30 cellular contexts compared by ENCODE assay signal in the genomic region with DNA sequence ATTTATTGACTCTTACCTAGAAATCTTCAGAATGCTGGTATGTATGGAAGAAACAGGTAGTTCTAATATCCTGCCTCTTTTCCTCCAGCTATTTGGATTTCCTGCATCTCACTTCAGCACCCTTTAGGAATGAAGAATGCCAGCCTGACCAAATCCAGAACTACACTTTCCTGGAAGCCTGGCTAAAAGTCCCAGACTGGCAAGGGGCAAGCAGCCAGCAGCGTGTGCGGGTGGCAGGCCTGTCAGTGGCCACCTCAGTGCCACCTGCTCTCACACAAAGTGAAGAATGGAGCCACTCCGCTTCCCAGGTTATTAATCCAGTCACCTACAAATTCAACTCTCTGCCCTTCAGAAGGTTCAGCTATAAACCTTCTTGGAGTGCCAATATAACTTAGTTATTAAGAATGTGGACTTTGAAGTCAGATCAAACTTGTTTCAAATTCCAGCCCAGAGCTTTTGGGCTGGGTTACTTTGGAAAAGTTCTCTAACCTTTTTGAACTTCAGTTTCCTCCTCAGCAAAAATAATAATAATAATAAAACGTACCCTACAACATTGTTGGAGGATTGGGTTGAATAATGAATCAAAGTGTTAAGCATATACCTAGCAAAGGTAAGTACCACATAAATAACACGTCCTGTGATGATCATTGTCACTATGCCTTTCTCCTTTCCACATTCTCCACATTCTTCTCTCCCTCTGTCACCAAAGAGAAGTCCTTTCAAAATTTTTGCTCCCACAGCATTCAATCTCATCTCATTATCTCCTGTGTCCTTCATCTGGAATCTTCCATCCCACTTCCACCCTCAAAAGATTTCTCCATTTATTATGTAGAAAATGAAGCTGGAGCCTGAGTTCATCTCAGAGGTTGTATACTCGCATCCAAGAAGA. TPM values are rescaled to one million over a fixed set of nuclear protein-coding genes. Genes with fewer than 3 reads are reported as not detected.
DNase-seq lines count a peak whose midpoint lies in the region; ATAC-seq and TF ChIP-seq lines count a peak whose summit lies in the region.
"Had no signal": no experiment of that assay in that cellular context is flagged by ENCODE, and none has a peak within 500 bp of the region (broad histone marks: within the 10 kb centered on the region; RNA-seq: fewer than 3 reads in every experiment).

No MANE protein-coding gene starts in this region.

- H3K36me3 Mint-ChIP-seq in activated CD4-positive, alpha-beta T cell treated with anti-CD3 and anti-CD28 coated beads, Interleukin-2, amount 10 ng/mL, durations not matched to agents 7 days and 5 days (ENCODE audit: low read depth): no peaks in the 10 kb centered on the region
- H3K36me3 Mint-ChIP-seq: naive thymus-derived CD8-positive, alpha-beta T cell had no signal

- H3K4me1 ChIP-seq in body of pancreas (peaks cover 78% of the 10 kb centered on the region), heart right ventricle (peaks cover 0 to 29% (median 5%) of the 10 kb centered on the region in 9 donors), right lobe of liver (peaks cover 0 to 60% (median 10%) of the 10 kb centered on the region in 4 donors)
- H3K4me1 ChIP-seq: BE2C, tibial artery had no signal

- no peaks in the 10 kb centered on the region for H3K36me3 ChIP-seq in body of pancreas (replicated peaks in 1 of 2; ENCODE audit: insufficient read depth in 1 of 2, low read depth in 2 of 2)
- no peaks in the 10 kb centered on the region for H3K36me3 ChIP-seq in heart right ventricle
- H3K36me3 ChIP-seq in right lobe of liver: no peaks in the 10 kb centered on the region
- H3K36me3 ChIP-seq: BE2C, ovary, tibial artery had no signal

- CTCF ChIA-PET in activated CD4-positive, alpha-beta T cell treated with anti-CD3 and anti-CD28 coated beads, Interleukin-2, amount 10 ng/mL, durations not matched to agents 7 days and 5 days (lab: Charles Lee): no interaction called here

- ATAC-seq in body of pancreas: peak; percentile 58
- peak; percentile 50 to 83 (median 71) for ATAC-seq in heart right ventricle
- peak; percentile 37 to 57 (median 42) for ATAC-seq in right lobe of liver
- ATAC-seq: activated T-cell treated with anti-CD3 and anti-CD28 coated beads, Interleukin-2, amount 50 U/mL, for 72 hours; naive thymus-derived CD8-positive, alpha-beta T cell; sciatic nerve; stimulated activated naive CD8-positive, alpha-beta T cell treated with anti-CD3 and anti-CD28 coated beads, Interleukin-15, amount 100 ng/mL, for 72 hours had no signal

- peak overlapping the region; percentile 66 to 87 (median 79) for H3K27ac ChIP-seq in body of pancreas
- peak overlapping the region in 9 of 10 donors; percentile 5 to 65 (median 42) for H3K27ac ChIP-seq in heart right ventricle
- peak overlapping the region; percentile 83 to 99 (median 95) for H3K27ac ChIP-seq in right lobe of liver
- H3K27ac ChIP-seq: ovary, RWPE1, tibial artery, VCaP had no signal

- WGBS in body of pancreas, 2 donors: 30 to 38% methylated on average over 6 of the region's 6 CpGs
- WGBS in heart right ventricle, 2 donors: 60 to 68% methylated on average over 6 of the region's 6 CpGs
- WGBS in right lobe of liver (ENCODE audit: insufficient coverage, low coverage, low lambda C conversion rate, missing lambda C conversion rate): 29% methylated on average over 6 of the region's 6 CpGs

- TF ChIP-seq CTCF in body of pancreas (IDR thresholded peaks at IDR 0.05) (no peak), heart right ventricle (IDR thresholded peaks at IDR 0.05) (no peak), right lobe of liver (IDR thresholded peaks at IDR 0.05) (no peak)

- intact Hi-C loops in body of pancreas (cut with DNase I): no loop called here
- intact Hi-C loops in heart right ventricle (cut with DNase I): loop anchor here in 2 of 10 donors (2.0 to 5.0 kb wide), 2 partner anchors 44 to 45 kb away; partner anchors contain the start of genes MRPL50 (in 2 of the 2) and ZNF189 (in 2 of the 2)
- intact Hi-C loops in right lobe of liver (cut with DNase I): loop anchor here in 1 of 2 donors (5.0 kb wide), 1 partner anchor 115 kb away; no protein-coding TSS in a partner anchor

- H3K27me3 ChIP-seq in body of pancreas (no peaks in the 10 kb centered on the region), heart right ventricle (no peaks in the 10 kb centered on the region), right lobe of liver (no peaks in the 10 kb centered on the region)
- H3K27me3 ChIP-seq: ovary had no signal

- H3K27me3 Mint-ChIP-seq in activated CD4-positive, alpha-beta T cell treated with anti-CD3 and anti-CD28 coated beads, Interleukin-2, amount 10 ng/mL, durations not matched to agents 7 days and 5 days: peaks cover 34% of the 10 kb centered on the region

- no peak overlapping the region for H3K27ac Mint-ChIP-seq in activated CD4-positive, alpha-beta T cell treated with anti-CD3 and anti-CD28 coated beads, Interleukin-2, amount 10 ng/mL, durations not matched to agents 7 days and 5 days
- H3K27ac Mint-ChIP-seq: activated naive CD4-positive, alpha-beta T cell treated with anti-CD3 and anti-CD28 coated beads for 36 hours; activated T-cell treated with anti-CD3 and anti-CD28 coated beads, Interleukin-2, amount 50 U/mL, for 72 hours; naive thymus-derived CD8-positive, alpha-beta T cell; stimulated activated naive CD8-positive, alpha-beta T cell treated with anti-CD3 and anti-CD28 coated beads, Interleukin-15, amount 100 ng/mL, for 72 hours; T-helper 2 cell treated with Interferon-gamma antibody and Interleukin-4, amounts not matched to agents 5 μg/mL and 100 μg/mL, for 36 hours had no signal

- no peak overlapping the region for H3K4me3 Mint-ChIP-seq in activated CD4-positive, alpha-beta T cell treated with anti-CD3 and anti-CD28 coated beads, Interleukin-2, amount 10 ng/mL, durations not matched to agents 7 days and 5 days
- H3K4me3 Mint-ChIP-seq: activated naive CD4-positive, alpha-beta T cell treated with anti-CD3 and anti-CD28 coated beads for 36 hours; activated T-cell treated with anti-CD3 and anti-CD28 coated beads, Interleukin-2, amount 50 U/mL, for 72 hours; naive thymus-derived CD8-positive, alpha-beta T cell; stimulated activated naive CD8-positive, alpha-beta T cell treated with anti-CD3 and anti-CD28 coated beads, Interleukin-15, amount 100 ng/mL, for 72 hours; T-helper 2 cell treated with Interferon-gamma antibody and Interleukin-4, amounts not matched to agents 5 μg/mL and 100 μg/mL, for 36 hours had no signal

- no peaks in the 10 kb centered on the region for H3K4me1 Mint-ChIP-seq in activated CD4-positive, alpha-beta T cell treated with anti-CD3 and anti-CD28 coated beads, Interleukin-2, amount 10 ng/mL, durations not matched to agents 7 days and 5 days
- H3K4me1 Mint-ChIP-seq: naive thymus-derived CD8-positive, alpha-beta T cell; stimulated activated naive CD8-positive, alpha-beta T cell treated with anti-CD3 and anti-CD28 coated beads, Interleukin-15, amount 100 ng/mL, for 72 hours had no signal

- POLR2A ChIA-PET in activated CD4-positive, alpha-beta T cell treated with anti-CD3 and anti-CD28 coated beads, Interleukin-2, amount 10 ng/mL, durations not matched to agents 7 days and 5 days (lab: Charles Lee): no interaction called here

- H3K4me3 ChIP-seq in body of pancreas (no peak overlapping the region), heart right ventricle (no peak overlapping the region), right lobe of liver (peak overlapping the region in 2 of 3 donors; percentile 43 to 50)
- H3K4me3 ChIP-seq: K562, ovary, tibial artery had no signal

- no peaks in the 10 kb centered on the region for H3K9me3 Mint-ChIP-seq in activated CD4-positive, alpha-beta T cell treated with anti-CD3 and anti-CD28 coated beads, Interleukin-2, amount 10 ng/mL, durations not matched to agents 7 days and 5 days
- H3K9me3 Mint-ChIP-seq: activated naive CD4-positive, alpha-beta T cell treated with anti-CD3 and anti-CD28 coated beads for 36 hours; activated T-cell treated with anti-CD3 and anti-CD28 coated beads, Interleukin-2, amount 50 U/mL, for 72 hours; naive thymus-derived CD8-positive, alpha-beta T cell; stimulated activated naive CD8-positive, alpha-beta T cell treated with anti-CD3 and anti-CD28 coated beads, Interleukin-15, amount 100 ng/mL, for 72 hours; T-helper 2 cell treated with Interferon-gamma antibody and Interleukin-4, amounts not matched to agents 5 μg/mL and 100 μg/mL, for 36 hours had no signal

- DNase-seq in body of pancreas (peak; percentile 71 to 80 (median 76)), heart right ventricle (peak; percentile 30 to 45), right lobe of liver (peak; percentile 66 to 79 (median 74)), activated gamma-delta T cell (lab: John Stamatoyannopoulos, UW) (no peak), DMS53 (lab: John Stamatoyannopoulos, UW) (no peak)
- DNase-seq in activated CD4-positive, alpha-beta T cell treated with anti-CD3 and anti-CD28 coated beads, Interleukin-2, amount 10 ng/mL, durations not matched to agents 7 days and 5 days: no peak
- DNase-seq: activated CD4-positive, alpha-beta T cell treated with anti-CD3 and anti-CD28 coated beads for 48 hours; activated naive CD4-positive, alpha-beta T cell treated with anti-CD3 and anti-CD28 coated beads for 36 hours; activated T-cell treated with anti-CD3 and anti-CD28 coated beads, Interleukin-2, amount 50 U/mL, for 72 hours; amniotic stem cell; BE2C; dermis blood vessel endothelial cell; DND-41; GOT3; kidney glomerular epithelial cell; naive thymus-derived CD8-positive, alpha-beta T cell; NCI-H1417 treated with DMSO at 0.1 percent for 48 hours; NCI-H748 treated with DMSO at 0.1 percent for 48 hours; stimulated activated naive CD8-positive, alpha-beta T cell treated with anti-CD3 and anti-CD28 coated beads, Interleukin-15, amount 100 ng/mL, for 72 hours; tibial artery had no signal

- TF ChIP-seq POLR2A in body of pancreas (IDR thresholded peaks at IDR 0.05) (peak in 1 of 3 donors; percentile 38), right lobe of liver (IDR thresholded peaks at IDR 0.05) (peak; percentile 76)

- H3K9me3 ChIP-seq in body of pancreas (no peaks in the 10 kb centered on the region), heart right ventricle (no peaks in the 10 kb centered on the region), right lobe of liver (no peaks in the 10 kb centered on the region)
- H3K9me3 ChIP-seq: BE2C, ovary, tibial artery had no signal

RNA-seq across cellular contexts. Expression of gene ALDOB, which starts 6.9 kb away (rescaled TPM):
- 10 to 100 TPM; 23.4 to 86.6 TPM for total RNA-seq in body of pancreas
- total RNA-seq in heart right ventricle: 1 to 10 TPM in 1 of 10 donors, under 1 TPM in 7, not detected in 2; 0.19 to 1.4 (median 0.46) TPM
- under 1 TPM; 0.17 to 0.44 TPM for polyA plus RNA-seq in heart right ventricle
- 1,000 to 10,000 TPM; 2,876 to 4,505 (median 3,144) TPM for total RNA-seq in right lobe of liver
- not detected for total RNA-seq in activated CD4-positive, alpha-beta T cell treated with anti-CD3 and anti-CD28 coated beads, Interleukin-2, amount 10 ng/mL, durations not matched to agents 7 days and 5 days
- total RNA-seq: activated naive CD4-positive, alpha-beta T cell treated with anti-CD3 and anti-CD28 coated beads for 36 hours; activated T-cell treated with anti-CD3 and anti-CD28 coated beads, Interleukin-2, amount 50 U/mL, for 72 hours; bronchial epithelial cell; fibroblast of lung; MCF 10A; naive thymus-derived CD8-positive, alpha-beta T cell; sciatic nerve had no signal
- polyA plus RNA-seq: fibroblast of lung; K562; naive thymus-derived CD8-positive, alpha-beta T cell had no signal

RNA-seq across cellular contexts. Expression of gene ZNF189, which starts 43.8 kb away (rescaled TPM):
- total RNA-seq in body of pancreas (10 to 100 TPM; 25.1 to 25.2 TPM), heart right ventricle (10 to 100 TPM; 16.3 to 28.0 (median 20.5) TPM), right lobe of liver (1 to 10 TPM; 5.7 to 9.7 (median 8.2) TPM)
- 10 to 100 TPM; 10.9 to 16.6 TPM for polyA plus RNA-seq in heart right ventricle
- total RNA-seq in activated CD4-positive, alpha-beta T cell treated with anti-CD3 and anti-CD28 coated beads, Interleukin-2, amount 10 ng/mL, durations not matched to agents 7 days and 5 days: 10 to 100 TPM; 11.4 to 12.9 TPM

RNA-seq across cellular contexts. Expression of gene MRPL50, which starts 44.1 kb away (rescaled TPM):
- total RNA-seq in body of pancreas (1 to 10 TPM; 3.6 to 7.3 TPM), heart right ventricle (10 to 100 TPM; 12.2 to 20.6 (median 16.6) TPM), right lobe of liver (1 to 10 TPM; 4.6 to 8.7 (median 6.7) TPM)
- polyA plus RNA-seq in heart right ventricle: 10 to 100 TPM in 1 of 2 donors, 1 to 10 TPM in 1; 9.0 to 10.5 TPM
- total RNA-seq in activated CD4-positive, alpha-beta T cell treated with anti-CD3 and anti-CD28 coated beads, Interleukin-2, amount 10 ng/mL, durations not matched to agents 7 days and 5 days: 10 to 100 TPM; 10.2 to 11.7 TPM

RNA-seq across cellular contexts. Expression of gene BAAT, which starts 57.7 kb away (rescaled TPM):
- total RNA-seq in body of pancreas (1 to 10 TPM; 1.0 to 2.6 TPM), heart right ventricle (under 1 TPM in 5 of 10 donors, not detected in 5; 0.06 to 0.15 (median 0.07) TPM), right lobe of liver (100 to 1,000 TPM; 223 to 648 (median 507) TPM)
- under 1 TPM; 0.03 to 0.15 TPM for polyA plus RNA-seq in heart right ventricle
- under 1 TPM in 1 of 2 experiments, not detected in 1; 0.07 TPM for total RNA-seq in activated CD4-positive, alpha-beta T cell treated with anti-CD3 and anti-CD28 coated beads, Interleukin-2, amount 10 ng/mL, durations not matched to agents 7 days and 5 days
- total RNA-seq: activated naive CD4-positive, alpha-beta T cell treated with anti-CD3 and anti-CD28 coated beads for 36 hours; dermis blood vessel endothelial cell; fibroblast of lung; mesenteric fat pad; naive thymus-derived CD8-positive, alpha-beta T cell; sciatic nerve had no signal
- polyA plus RNA-seq: naive thymus-derived CD8-positive, alpha-beta T cell; ovary had no signal

Comparison
In these comparisons a context has a peak if more than half of its experiments do, and no peak if none do; other contexts are left out.
1. DNase-seq: peak in body of pancreas (4 of 4), heart right ventricle (2 of 2) and right lobe of liver (3 of 3); none in activated CD4-positive, alpha-beta T cell treated with anti-CD3 and anti-CD28 coated beads, Interleukin-2, amount 10 ng/mL, durations not matched to agents 7 days and 5 days (single experiment), activated gamma-delta T cell (single experiment) and DMS53 (single experiment).
2. H3K27ac ChIP-seq: peak in every context shown above with its lines; median percentile 95 in right lobe of liver; 79 in body of pancreas; 42 in heart right ventricle.
3. H3K4me3 ChIP-seq: peak in right lobe of liver (2 of 3); none in body of pancreas (0 of 2) and heart right ventricle (0 of 10).
4. RNA of gene ALDOB, which starts 6.9 kb away (total RNA-seq): 2,876 to 4,505 TPM in right lobe of liver; 23.4 to 86.6 TPM in body of pancreas, 0.19 to 1.4 TPM in heart right ventricle and not detected in activated CD4-positive, alpha-beta T cell treated with anti-CD3 and anti-CD28 coated beads, Interleukin-2, amount 10 ng/mL, durations not matched to agents 7 days and 5 days; every median in the first group is over 10 times any median in the second.
5. Peak in every context shown above with its lines, with median percentiles within 50 percentile points of each other: ATAC-seq.